Comparison of ENCODE assay signal across 1 cellular context in the genomic region with DNA sequence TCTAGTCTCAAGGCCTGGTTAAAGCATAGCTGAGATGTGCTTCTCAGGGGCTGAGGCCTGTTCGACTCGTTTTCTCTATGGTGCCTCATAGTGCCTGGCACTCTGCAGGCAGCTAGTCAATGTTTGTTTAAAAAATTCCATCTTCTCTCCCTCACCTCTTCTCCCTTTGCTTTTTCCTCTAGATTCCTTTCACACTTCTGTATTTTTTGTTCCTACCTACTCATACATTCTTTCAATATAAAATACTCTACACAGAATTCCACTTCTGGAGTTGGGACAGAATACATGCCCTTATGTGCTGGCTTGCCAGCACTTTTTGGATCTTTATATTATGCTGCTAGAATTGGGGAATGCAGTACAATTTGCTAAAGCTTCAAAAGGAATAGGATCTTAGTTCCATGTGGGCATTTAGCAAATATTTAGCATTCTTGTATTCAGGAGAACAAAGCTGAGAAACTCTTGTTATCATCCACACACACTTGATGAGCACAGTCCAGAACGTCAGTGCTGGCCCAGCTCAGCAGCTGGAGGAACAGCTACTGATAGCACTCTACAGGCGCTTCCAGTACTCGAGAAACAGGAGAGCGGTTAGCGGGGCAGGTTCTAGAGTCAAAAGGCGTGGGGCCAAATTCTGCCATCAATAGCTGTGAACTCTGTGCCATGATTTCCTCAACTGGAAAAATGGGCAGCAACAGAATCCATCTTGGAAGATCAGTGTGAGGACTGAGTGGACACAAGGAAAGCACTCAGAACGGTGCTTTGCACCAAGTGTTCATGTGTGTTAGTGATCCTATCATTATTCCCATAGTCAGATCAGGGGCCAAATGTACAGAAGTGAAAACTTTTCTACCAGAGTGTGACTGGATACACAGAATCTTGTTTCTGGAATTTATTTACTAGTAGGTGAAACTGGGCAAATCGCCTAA.
TF ChIP-seq lines count a peak whose summit lies in the region.

No MANE protein-coding gene starts in this region.

TF ChIP-seq in SK-N-SH, 30 proteins besides CTCF, POLR2A, EP300 and RAD21 (continued from another document):
- TF ChIP-seq, protein P1, sequence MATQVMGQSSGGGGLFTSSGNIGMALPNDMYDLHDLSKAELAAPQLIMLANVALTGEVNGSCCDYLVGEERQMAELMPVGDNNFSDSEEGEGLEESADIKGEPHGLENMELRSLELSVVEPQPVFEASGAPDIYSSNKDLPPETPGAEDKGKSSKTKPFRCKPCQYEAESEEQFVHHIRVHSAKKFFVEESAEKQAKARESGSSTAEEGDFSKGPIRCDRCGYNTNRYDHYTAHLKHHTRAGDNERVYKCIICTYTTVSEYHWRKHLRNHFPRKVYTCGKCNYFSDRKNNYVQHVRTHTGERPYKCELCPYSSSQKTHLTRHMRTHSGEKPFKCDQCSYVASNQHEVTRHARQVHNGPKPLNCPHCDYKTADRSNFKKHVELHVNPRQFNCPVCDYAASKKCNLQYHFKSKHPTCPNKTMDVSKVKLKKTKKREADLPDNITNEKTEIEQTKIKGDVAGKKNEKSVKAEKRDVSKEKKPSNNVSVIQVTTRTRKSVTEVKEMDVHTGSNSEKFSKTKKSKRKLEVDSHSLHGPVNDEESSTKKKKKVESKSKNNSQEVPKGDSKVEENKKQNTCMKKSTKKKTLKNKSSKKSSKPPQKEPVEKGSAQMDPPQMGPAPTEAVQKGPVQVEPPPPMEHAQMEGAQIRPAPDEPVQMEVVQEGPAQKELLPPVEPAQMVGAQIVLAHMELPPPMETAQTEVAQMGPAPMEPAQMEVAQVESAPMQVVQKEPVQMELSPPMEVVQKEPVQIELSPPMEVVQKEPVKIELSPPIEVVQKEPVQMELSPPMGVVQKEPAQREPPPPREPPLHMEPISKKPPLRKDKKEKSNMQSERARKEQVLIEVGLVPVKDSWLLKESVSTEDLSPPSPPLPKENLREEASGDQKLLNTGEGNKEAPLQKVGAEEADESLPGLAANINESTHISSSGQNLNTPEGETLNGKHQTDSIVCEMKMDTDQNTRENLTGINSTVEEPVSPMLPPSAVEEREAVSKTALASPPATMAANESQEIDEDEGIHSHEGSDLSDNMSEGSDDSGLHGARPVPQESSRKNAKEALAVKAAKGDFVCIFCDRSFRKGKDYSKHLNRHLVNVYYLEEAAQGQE (IDR thresholded peaks at IDR 0.05; ENCODE audit: low read depth, low read length) = no peak
- TF ChIP-seq RXRA (IDR thresholded peaks at IDR 0.05; ENCODE audit: borderline replicate concordance, low read depth) = no peak
- no peak for TF ChIP-seq FOXJ3 (CRISPR knock-in tag; IDR thresholded peaks at IDR 0.05)
- TF ChIP-seq FOXM1 (IDR thresholded peaks at IDR 0.05; ENCODE audit: low read depth) = no peak
- TF ChIP-seq ELF1 (IDR thresholded peaks at IDR 0.05) = no peak
TF ChIP-seq in SK-N-SH: peak in this region for 0.
